ENCODE assay signal across 8 cellular contexts in genomic region chr19:4455742-4456565, GRCh38. TPM values are rescaled to one million over a fixed set of nuclear protein-coding genes. Genes with fewer than 3 reads are reported as not detected.
A peak's percentile ranks its signal among the peaks of the same experiment; 100 is the strongest.
DNase-seq lines count a peak whose midpoint lies in the region; ATAC-seq and TF ChIP-seq lines count a peak whose summit lies in the region.

No MANE protein-coding gene starts in this region.

- peaks cover 8% of the 10 kb centered on the region for H3F3A ChIP-seq in SK-N-SH (replicated peaks; ENCODE audit: insufficient read depth)

- H3K4me3 Mint-ChIP-seq in nephron = peak overlapping the region; percentile 96 to 98 (median 96)

- RAD21 ChIA-PET in HCT116 (lab: Charles Lee; ENCODE audit: low non-redundant PET in 1 of 2, low total read pairs in 2 of 2, uncharacterized antibody in 2 of 2, unreplicated experiment in 2 of 2) = no interaction called here

- H3K9me2 ChIP-seq in HCT116 (ENCODE audit: insufficient read depth) (no peaks in the 10 kb centered on the region), SK-N-SH (no peaks in the 10 kb centered on the region)

- H3K9me3 ChIP-seq in HCT116 (ENCODE audit: control insufficient read depth in 1 of 2, insufficient read depth in 1 of 2, low read depth in 1 of 2, low read length in 2 of 2) (no peaks in the 10 kb centered on the region), SK-N-SH (no peaks in the 10 kb centered on the region)

- intact Hi-C loops in HCT116 (cut with micrococcal nuclease) = no loop called here

- peaks cover 5 to 9% of the 10 kb centered on the region in 2 experiments; a peak in 2 of 4 replicates for H3K36me3 ChIP-seq in HCT116 (ENCODE audit: control insufficient read depth in 1 of 2, insufficient read depth in 2 of 2, low read length in 2 of 2)
- H3K36me3 ChIP-seq in SK-N-SH (replicated peaks in 1 of 2; ENCODE audit: control insufficient read depth in 1 of 2, insufficient read depth in 2 of 2, low read length in 1 of 2) = peaks cover 13 to 22% of the 10 kb centered on the region in 2 experiments

- H3K27me3 ChIP-seq in HCT116 (ENCODE audit: insufficient read depth, low read length) (no peaks in the 10 kb centered on the region), SK-N-SH (ENCODE audit: insufficient read depth) (no peaks in the 10 kb centered on the region)

- H2AFZ ChIP-seq in HCT116 (ENCODE audit: low read depth, low read length, poor library complexity, severe bottlenecking) (no peak overlapping the region), SK-N-SH (ENCODE audit: low read depth) (no peak overlapping the region)

- peaks cover 5% of the 10 kb centered on the region for H3K36me3 Mint-ChIP-seq in nephron (ENCODE audit: low read depth)

- POLR2A ChIA-PET in HCT116 (lab: Charles Lee) (interaction anchor here (1.3 to 1.7 kb wide), 2 partner anchors 15 to 54 kb away, joined by 4 to 5 read pairs; partner anchors contain the start of gene CHAF1A), SK-N-SH (lab: Yijun Ruan, JAX) (interaction anchor here (0.7 to 1.5 kb wide), 5 partner anchors 12 to 485 kb away, joined by 3 to 11 read pairs (median 6); partner anchors contain the start of genes DAPK3 and HDGFL2)

- H3K4me1 ChIP-seq in HCT116 (ENCODE audit: control insufficient read depth in 1 of 2, insufficient read depth in 2 of 2, low read length in 2 of 2) = peaks cover 9 to 17% of the 10 kb centered on the region in 2 experiments; a peak in 3 of 4 replicates
- peaks cover 6 to 13% of the 10 kb centered on the region in 2 experiments; a peak in 2 of 4 replicates for H3K4me1 ChIP-seq in SK-N-SH (ENCODE audit: control insufficient read depth in 1 of 2, insufficient read depth in 2 of 2, low read depth in 1 of 2, low read length in 1 of 2)

- H3K27ac ChIP-seq in HCT116 (ENCODE audit: low read depth, low read length) (peak overlapping the region; percentile 54), SK-N-SH (ENCODE audit: low read depth in 2 of 2, low read length in 1 of 2) (peak overlapping the region; percentile 51 to 73; a peak in 3 of 4 replicates)

- peaks cover 21% of the 10 kb centered on the region for H3K4me1 Mint-ChIP-seq in nephron

- no peak for TF ChIP-seq RAD21 in HCT116 (IDR thresholded peaks at IDR 0.05; ENCODE audit: low read depth)
- no peak for TF ChIP-seq RAD21 in SK-N-SH (IDR thresholded peaks at IDR 0.05; ENCODE audit: low read length)

- H3K79me2 ChIP-seq in HCT116 (ENCODE audit: insufficient read depth, low read length) (peaks cover 18% of the 10 kb centered on the region), SK-N-SH (ENCODE audit: insufficient read depth) (peaks cover 32% of the 10 kb centered on the region)

- H3K4me2 ChIP-seq in HCT116 (ENCODE audit: low read length) = peak overlapping the region; percentile 90
- peak overlapping the region; percentile 100 for H3K4me2 ChIP-seq in SK-N-SH

- no peaks in the 10 kb centered on the region for H3K9me3 Mint-ChIP-seq in nephron

- TF ChIP-seq EP300 in SK-N-SH (IDR thresholded peaks at IDR 0.05; ENCODE audit: borderline replicate concordance in 1 of 2, low read depth in 1 of 2, low read length in 1 of 2) = no peak

- H3K27ac Mint-ChIP-seq in nephron = peak overlapping the region; percentile 99

- 61% methylated on average over 14 of the region's 15 CpGs for WGBS in SK-N-SH (ENCODE audit: low lambda C conversion rate)

- no TSS peak for BruUV-seq in HCT116 (replicated peaks; lab: Mats Ljungman, UMichigan)

- TF ChIP-seq POLR2A in HCT116 (IDR thresholded peaks at IDR 0.05; ENCODE audit: borderline replicate concordance, extremely low read depth, insufficient read depth, insufficient read length) = no peak

- H3K4me3 ChIP-seq in HCT116 (replicated peaks in 1 of 2; ENCODE audit: low read depth in 1 of 2, low read length in 2 of 2) (peak overlapping the region; percentile 71 to 80), SK-N-SH (ENCODE audit: low read depth in 2 of 2, low read length in 1 of 2) (peak overlapping the region; percentile 58 to 87), epithelial cell of proximal tubule (ENCODE audit: low read depth, low read length) (peak overlapping the region; percentile 94)

- peak; percentile 73 for DNase-seq in AG08396 (ENCODE audit: low spot score)
- DNase-seq in HCT116 (ENCODE audit: low read depth, low spot score) = no peak
- peak; percentile 49 for DNase-seq in SK-N-SH
- peak; percentile 60 for DNase-seq in epithelial cell of proximal tubule (ENCODE audit: low read depth)
- DNase-seq in occipital lobe (lab: John Stamatoyannopoulos, UW) = no peak

- H4K20me1 ChIP-seq in HCT116 (ENCODE audit: insufficient read depth) (no peaks in the 10 kb centered on the region), SK-N-SH (ENCODE audit: insufficient read depth) (peaks cover 20% of the 10 kb centered on the region; the same call in 1 of the 2 replicates)

- no peak for ATAC-seq in HCT116
- no peak for ATAC-seq in GM21515 (IDR thresholded peaks at IDR 0.05; ENCODE audit: unreplicated experiment)
- no peak for ATAC-seq in HG02623 (IDR thresholded peaks at IDR 0.05; ENCODE audit: unreplicated experiment)

- H3K9ac ChIP-seq in HCT116 (ENCODE audit: low read length) = peak overlapping the region; percentile 72
- peak overlapping the region; percentile 88 for H3K9ac ChIP-seq in SK-N-SH

- CTCF ChIA-PET in HCT116 (lab: Charles Lee) = interaction anchor here (0.8 kb wide), 1 partner anchor 223 kb away, joined by 3 read pairs; no protein-coding TSS in a partner anchor
- CTCF ChIA-PET in SK-N-SH (lab: Yijun Ruan, JAX) = interaction anchor here (1.0 kb wide), 2 partner anchors 35 to 55 kb away, joined by 4 read pairs; no protein-coding TSS in a partner anchor

- TF ChIP-seq CTCF in HCT116 (IDR thresholded peaks at IDR 0.05 in 2 of 3, conservative IDR thresholded peaks at IDR 0.05 in 1 of 3; ENCODE audit: borderline replicate concordance in 1 of 3, insufficient read depth in 1 of 3, low read depth in 2 of 3, low read length in 2 of 3) (no peak), SK-N-SH (IDR thresholded peaks at IDR 0.05) (no peak), epithelial cell of proximal tubule (conservative IDR thresholded peaks at IDR 0.05; ENCODE audit: low read depth, low read length) (no peak), nephron (IDR thresholded peaks at IDR 0.05; ENCODE audit: unreplicated experiment in 3 of 3) (peak in 1 of 3 experiments; percentile 21)

- no peaks in the 10 kb centered on the region for H3K27me3 Mint-ChIP-seq in nephron (ENCODE audit: low read depth)

TF ChIP-seq in SK-N-SH, 30 proteins besides CTCF, POLR2A, EP300 and RAD21:
- TF ChIP-seq JUND (IDR thresholded peaks at IDR 0.05) = no peak
- TF ChIP-seq IRF3 (IDR thresholded peaks at IDR 0.05; ENCODE audit: low read depth, low read length) = no peak
- no peak for TF ChIP-seq NRF1 (IDR thresholded peaks at IDR 0.05; ENCODE audit: low read depth, low read length)
- TF ChIP-seq CHD2 (IDR thresholded peaks at IDR 0.05; ENCODE audit: low read length, partially characterized antibody) = no peak

RNA-seq across cellular contexts. Expression of gene UBXN6, which starts 1.6 kb away (rescaled TPM):
- total RNA-seq in HCT116 (2021; ENCODE audit: unreplicated experiment) (76.5 TPM), epithelial cell of proximal tubule (40.9 and 62.4 TPM in 2 replicates), occipital lobe (54.7 TPM)
- polyA plus RNA-seq in HCT116 (2012) = 75.7 and 76.0 TPM in 2 replicates
- polyA plus RNA-seq in SK-N-SH (2012; rRNA removed) = 100 and 110 TPM in 2 replicates
- polyA plus RNA-seq in SK-N-SH (2012; cell fraction: cytosol; rRNA removed) = 47.9 and 78.2 TPM in 2 replicates
- 138 and 186 TPM in 2 replicates for polyA plus RNA-seq in SK-N-SH (2012; cell fraction: nucleus; rRNA removed)

RNA-seq across cellular contexts. Expression of gene HDGFL2, which starts 16.1 kb away (rescaled TPM):
- 75.2 TPM for total RNA-seq in HCT116 (2021; ENCODE audit: unreplicated experiment)
- polyA plus RNA-seq in HCT116 (2012) = 47.5 and 53.8 TPM in 2 replicates
- polyA plus RNA-seq in SK-N-SH (2012; rRNA removed) = 63.0 and 77.8 TPM in 2 replicates
- 47.5 and 57.8 TPM in 2 replicates for polyA plus RNA-seq in SK-N-SH (2012; cell fraction: cytosol; rRNA removed)
- polyA plus RNA-seq in SK-N-SH (2012; cell fraction: nucleus; rRNA removed) = 103 and 119 TPM in 2 replicates
- total RNA-seq in epithelial cell of proximal tubule = 91.8 and 93.8 TPM in 2 replicates
- 32.8 TPM for total RNA-seq in occipital lobe

RNA-seq across cellular contexts. Expression of gene CHAF1A, which starts 53.5 kb away (rescaled TPM):
- 69.9 TPM for total RNA-seq in HCT116 (2021; ENCODE audit: unreplicated experiment)
- 31.9 and 32.2 TPM in 2 replicates for polyA plus RNA-seq in HCT116 (2012)
- 13.2 and 18.0 TPM in 2 replicates for polyA plus RNA-seq in SK-N-SH (2012; rRNA removed)
- 12.9 and 15.0 TPM in 2 replicates for polyA plus RNA-seq in SK-N-SH (2012; cell fraction: cytosol; rRNA removed)
- 23.9 and 29.4 TPM in 2 replicates for polyA plus RNA-seq in SK-N-SH (2012; cell fraction: nucleus; rRNA removed)
- 36.7 and 50.2 TPM in 2 replicates for total RNA-seq in epithelial cell of proximal tubule
- total RNA-seq in occipital lobe = 6.2 TPM

RNA-seq across cellular contexts. Expression of gene SH3GL1, which starts 55.6 kb away (rescaled TPM):
- total RNA-seq in HCT116 (2021; ENCODE audit: unreplicated experiment) (86.0 TPM), epithelial cell of proximal tubule (66.5 and 109 TPM in 2 replicates), occipital lobe (15.3 TPM)
- 78.9 and 84.1 TPM in 2 replicates for polyA plus RNA-seq in HCT116 (2012)
- polyA plus RNA-seq in SK-N-SH (2012; rRNA removed) = 62.5 and 82.8 TPM in 2 replicates
- 34.7 and 53.5 TPM in 2 replicates for polyA plus RNA-seq in SK-N-SH (2012; cell fraction: cytosol; rRNA removed)
- polyA plus RNA-seq in SK-N-SH (2012; cell fraction: nucleus; rRNA removed) = 48.5 and 52.9 TPM in 2 replicates

Comparison
In these comparisons a context has a peak if more than half of its experiments do, and no peak if none do; other contexts are left out.
1. DNase-seq: peak in AG08396 (single experiment), SK-N-SH (single experiment) and epithelial cell of proximal tubule (single experiment); none in HCT116 (single experiment) and occipital lobe (single experiment).
2. Peak in every context shown above with its lines, with median percentiles within 50 percentile points of each other: H3K4me3 ChIP-seq.